8 cellular contexts compared by ENCODE assay signal in the genomic region with DNA sequence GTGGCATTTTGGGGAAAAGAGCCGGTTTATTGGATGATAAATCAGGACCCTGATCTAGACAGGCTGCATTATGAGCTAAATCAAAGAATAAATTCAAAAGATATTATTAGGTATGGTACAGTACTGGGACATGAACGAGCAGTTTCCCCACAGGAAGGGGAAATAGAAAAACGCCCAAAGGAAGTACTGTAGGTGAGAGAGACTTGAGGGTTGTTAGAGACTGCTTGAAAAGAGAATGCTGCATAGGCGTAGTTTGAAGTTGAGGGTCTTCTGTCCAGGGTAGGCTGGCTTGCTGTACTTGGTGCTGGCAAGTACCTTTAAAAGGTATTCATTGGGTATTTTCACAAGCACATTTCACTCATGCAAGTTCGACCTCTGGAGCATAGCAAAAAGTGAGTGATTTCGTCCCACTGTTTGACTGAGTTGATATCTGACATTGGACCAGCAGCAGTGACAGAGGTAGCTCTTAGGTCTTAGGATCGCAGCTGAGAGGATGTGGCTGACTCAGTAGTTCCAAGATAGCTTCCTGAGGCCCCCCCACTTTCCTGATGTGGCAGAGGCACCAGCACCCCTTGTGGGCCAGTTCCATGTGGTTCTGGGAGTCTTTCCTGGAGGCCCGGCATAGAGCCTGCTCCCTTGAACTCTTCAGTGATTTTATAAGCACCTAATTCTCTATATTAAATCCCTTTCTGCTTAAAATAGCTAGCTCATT.
DNase-seq lines count a peak whose midpoint lies in the region; ATAC-seq and TF ChIP-seq lines count a peak whose summit lies in the region.

No MANE protein-coding gene starts in this region.

- no peaks in the 10 kb centered on the region for H3K27me3 Mint-ChIP-seq in progenitor cell of endocrine pancreas

- no peak for TF ChIP-seq CTCF in GM12865 (IDR thresholded peaks at IDR 0.05; ENCODE audit: insufficient read depth, low read depth, low read length, missing control alignments)
- TF ChIP-seq CTCF in progenitor cell of endocrine pancreas (IDR thresholded peaks at IDR 0.05; ENCODE audit: unreplicated experiment): no peak

- no peaks in the 10 kb centered on the region for H3K9me3 Mint-ChIP-seq in progenitor cell of endocrine pancreas (ENCODE audit: low read depth)

- DNase-seq in GM12865 (ENCODE audit: low read depth): peak; percentile 36
- peak; percentile 45 to 47 for DNase-seq in activated CD4-positive, alpha-beta T cell treated with anti-CD3 and anti-CD28 coated beads for 4 hours
- peak; percentile 82 for DNase-seq in dermis blood vessel endothelial cell
- no peak for DNase-seq in progenitor cell of endocrine pancreas (ENCODE audit: low spot score, unreplicated experiment)
- no peak for DNase-seq in NCI-H345 treated with DMSO at 0.1 percent for 48 hours (lab: John Stamatoyannopoulos, UW; ENCODE audit: unreplicated experiment)

- no peak for ATAC-seq in HG02678 (IDR thresholded peaks at IDR 0.05; ENCODE audit: unreplicated experiment)
- ATAC-seq in GM18519 (IDR thresholded peaks at IDR 0.05; ENCODE audit: low FRiP score, unreplicated experiment): no peak
- ATAC-seq in SK-N-SH treated with all-trans-retinoic acid at 6 μM for 48 hours: no peak

- H3K36me3 Mint-ChIP-seq in progenitor cell of endocrine pancreas (ENCODE audit: insufficient read depth): peaks cover 3% of the 10 kb centered on the region

- H3K4me3 Mint-ChIP-seq in progenitor cell of endocrine pancreas (ENCODE audit: low read depth): no peak overlapping the region

- peaks cover 7% of the 10 kb centered on the region for H3K4me1 Mint-ChIP-seq in progenitor cell of endocrine pancreas (ENCODE audit: low read depth)

- peak overlapping the region; percentile 39 for H3K4me3 ChIP-seq in GM12865 (ENCODE audit: low read depth, low read length)

- H3K27ac Mint-ChIP-seq in progenitor cell of endocrine pancreas: peak overlapping the region; percentile 5

TF ChIP-seq in SK-N-SH treated with all-trans-retinoic acid at 6 μM for 48 hours, 23 proteins besides CTCF, POLR2A, EP300 and RAD21:
- no peak for TF ChIP-seq RARB (CRISPR knock-in tag; IDR thresholded peaks at IDR 0.05)
- TF ChIP-seq, protein P1, sequence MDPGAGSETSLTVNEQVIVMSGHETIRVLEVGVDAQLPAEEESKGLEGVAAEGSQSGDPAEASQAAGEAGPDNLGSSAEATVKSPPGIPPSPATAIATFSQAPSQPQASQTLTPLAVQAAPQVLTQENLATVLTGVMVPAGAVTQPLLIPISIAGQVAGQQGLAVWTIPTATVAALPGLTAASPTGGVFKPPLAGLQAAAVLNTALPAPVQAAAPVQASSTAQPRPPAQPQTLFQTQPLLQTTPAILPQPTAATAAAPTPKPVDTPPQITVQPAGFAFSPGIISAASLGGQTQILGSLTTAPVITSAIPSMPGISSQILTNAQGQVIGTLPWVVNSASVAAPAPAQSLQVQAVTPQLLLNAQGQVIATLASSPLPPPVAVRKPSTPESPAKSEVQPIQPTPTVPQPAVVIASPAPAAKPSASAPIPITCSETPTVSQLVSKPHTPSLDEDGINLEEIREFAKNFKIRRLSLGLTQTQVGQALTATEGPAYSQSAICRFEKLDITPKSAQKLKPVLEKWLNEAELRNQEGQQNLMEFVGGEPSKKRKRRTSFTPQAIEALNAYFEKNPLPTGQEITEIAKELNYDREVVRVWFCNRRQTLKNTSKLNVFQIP (CRISPR knock-in tag; IDR thresholded peaks at IDR 0.05; ENCODE audit: borderline replicate concordance, low read depth): no peak
- TF ChIP-seq OSR1 (CRISPR knock-in tag; IDR thresholded peaks at IDR 0.05): no peak
- no peak for TF ChIP-seq BACH2 (CRISPR knock-in tag; IDR thresholded peaks at IDR 0.05; ENCODE audit: borderline replicate concordance)
- TF ChIP-seq ZFP3 (CRISPR knock-in tag; IDR thresholded peaks at IDR 0.05): no peak
- TF ChIP-seq TOX (CRISPR knock-in tag; IDR thresholded peaks at IDR 0.05; ENCODE audit: borderline replicate concordance): no peak
- TF ChIP-seq ISL1 (CRISPR knock-in tag; IDR thresholded peaks at IDR 0.05): no peak
- no peak for TF ChIP-seq CSDC2 (CRISPR knock-in tag; IDR thresholded peaks at IDR 0.05)
- no peak for TF ChIP-seq ZNF70 (CRISPR knock-in tag; IDR thresholded peaks at IDR 0.05)
- no peak for TF ChIP-seq GLIS3 (CRISPR knock-in tag; IDR thresholded peaks at IDR 0.05)
- no peak for TF ChIP-seq ESRRG (CRISPR knock-in tag; IDR thresholded peaks at IDR 0.05)

Comparison
In these comparisons a context has a peak if more than half of its experiments do, and no peak if none do; other contexts are left out.
1. DNase-seq: peak in GM12865 (single experiment), activated CD4-positive, alpha-beta T cell treated with anti-CD3 and anti-CD28 coated beads for 4 hours (2 of 2) and dermis blood vessel endothelial cell (single experiment); none in progenitor cell of endocrine pancreas (single experiment) and NCI-H345 treated with DMSO at 0.1 percent for 48 hours (single experiment).